ENCODE assay signal across 18 cellular contexts in genomic region chr7:117237646-117238045, GRCh38.
DNase-seq lines count a peak whose midpoint lies in the region; ATAC-seq and TF ChIP-seq lines count a peak whose summit lies in the region.
"Had no signal": no experiment of that assay in that cellular context is flagged by ENCODE, and none has a peak within 500 bp of the region (broad histone marks: within the 10 kb centered on the region; RNA-seq: fewer than 3 reads in every experiment).

No MANE protein-coding gene starts in this region.

- 0 out of 2 replicates have a peak, but pooled peaks cover 3% of the 10 kb centered on the region for H3K9me3 ChIP-seq in SJCRH30 (replicated peaks)

- H3K4me1 ChIP-seq in SJCRH30, result peaks cover 11% of the 10 kb centered on the region
- H3K4me1 ChIP-seq: Caco-2 had no signal

- DNase-seq in SJCRH30, result no peak
- no peak for DNase-seq in dorsolateral prefrontal cortex
- no peak for DNase-seq in DMS114 treated with DMSO at 0.1 percent for 48 hours (lab: John Stamatoyannopoulos, UW; ENCODE audit: unreplicated experiment)
- no peak for DNase-seq in NOMO-1 treated with DMSO at 0.1 percent for 48 hours (lab: John Stamatoyannopoulos, UW; ENCODE audit: unreplicated experiment)
- DNase-seq in stimulated activated CD4-positive, alpha-beta T cell treated with anti-CD3 and anti-CD28 coated beads, Interleukin-15, amount 100 ng/mL, for 24 hours, result no peak
- DNase-seq: ACHN; AML-193; Caco-2; CD4-positive, CD25-positive, alpha-beta regulatory T cell; HFFc6; NCI-H1092 treated with DMSO at 0.1 percent for 48 hours; NCI-H510A treated with DMSO at 0.1 percent for 48 hours; NCI-H82; SHP77; T-helper 17 cell had no signal

- H3K36me3 ChIP-seq in SJCRH30, result no peaks in the 10 kb centered on the region

- intact Hi-C loops in dorsolateral prefrontal cortex (cut with DNase I), result no loop called here

- H3K4me3 ChIP-seq in SJCRH30, result no peak overlapping the region
- H3K4me3 ChIP-seq in dorsolateral prefrontal cortex, result no peak overlapping the region

- TF ChIP-seq CTCF in dorsolateral prefrontal cortex (IDR thresholded peaks at IDR 0.05 in 54 of 56, conservative IDR thresholded peaks at IDR 0.05 in 2 of 56; ENCODE audit: low read depth in 1 of 56, partially characterized antibody in 56 of 56), result no peak

- H3K27me3 ChIP-seq in SJCRH30 (no peaks in the 10 kb centered on the region), dorsolateral prefrontal cortex (no peaks in the 10 kb centered on the region)

- ATAC-seq in GM18519 (IDR thresholded peaks at IDR 0.05; ENCODE audit: low FRiP score, unreplicated experiment) (peak; percentile 57), GM21367 (IDR thresholded peaks at IDR 0.05; ENCODE audit: unreplicated experiment) (peak; percentile 44), HG03025 (IDR thresholded peaks at IDR 0.05; ENCODE audit: low FRiP score, unreplicated experiment) (peak; percentile 63)
- ATAC-seq: T-helper 17 cell had no signal

- H3K27ac ChIP-seq in SJCRH30, result peak overlapping the region; percentile 44
- no peak overlapping the region for H3K27ac ChIP-seq in dorsolateral prefrontal cortex
